8 cellular contexts compared by ENCODE assay signal in genomic region chr1:246930830-246931548, GRCh38. TPM values are rescaled to one million over a fixed set of nuclear protein-coding genes. Genes with fewer than 3 reads are reported as not detected.
A peak's percentile ranks its signal among the peaks of the same experiment; 100 is the strongest.
DNase-seq lines count a peak whose midpoint lies in the region; ATAC-seq and TF ChIP-seq lines count a peak whose summit lies in the region.

No MANE protein-coding gene starts in this region.

- H3K4me1 ChIP-seq in mucosa of rectum (ENCODE audit: control insufficient read depth in 2 of 2, insufficient read depth in 2 of 2, low read length in 2 of 2), result peaks cover 4 to 8% of the 10 kb centered on the region in 2 donors

- peak overlapping the region; percentile 97 for H3K27ac Mint-ChIP-seq in stimulated activated memory B cell treated with anti-CD40 and anti-IgM and Interleukin-4, amounts not matched to agents 10 μg/mL and 1 μg/mL and 100 μg/mL, for 72 hours

- peaks cover 46% of the 10 kb centered on the region for H3K4me1 Mint-ChIP-seq in stimulated activated memory B cell treated with anti-CD40 and anti-IgM and Interleukin-4, amounts not matched to agents 10 μg/mL and 1 μg/mL and 100 μg/mL, for 72 hours

- ATAC-seq in HG02798 (IDR thresholded peaks at IDR 0.05; ENCODE audit: poor library complexity, unreplicated experiment), result peak; percentile 22
- peak; percentile 4 for ATAC-seq in stimulated activated memory B cell treated with anti-CD40 and anti-IgM and Interleukin-4, amounts not matched to agents 10 μg/mL and 1 μg/mL and 100 μg/mL, for 72 hours

- H3K36me3 ChIP-seq in mucosa of rectum (ENCODE audit: control insufficient read depth in 2 of 2, insufficient read depth in 2 of 2, low read length in 2 of 2), result peaks cover 0 to 3% of the 10 kb centered on the region in 2 donors

- TF ChIP-seq CTCF in GM12875 (IDR thresholded peaks at IDR 0.05; ENCODE audit: borderline replicate concordance, insufficient read depth, low read depth, low read length) (no peak), epithelial cell of esophagus (IDR thresholded peaks at IDR 0.05; ENCODE audit: insufficient read depth, low read depth, low read length, missing control alignments) (no peak)

- no peaks in the 10 kb centered on the region for H3K9me3 ChIP-seq in mucosa of rectum (ENCODE audit: control insufficient read depth in 2 of 2, low read length in 2 of 2)

- peak; percentile 55 for DNase-seq in A172 (ENCODE audit: low spot score)
- peak; percentile 61 for DNase-seq in NCI-H2227 (lab: John Stamatoyannopoulos, UW; ENCODE audit: unreplicated experiment)
- DNase-seq in activated CD8-positive, alpha-beta memory T cell treated with anti-CD3 and anti-CD28 coated beads, Interleukin-2, amount 50 U/mL, for 48 hours, result peak; percentile 74
- DNase-seq in epithelial cell of esophagus (ENCODE audit: low read depth), result peak; percentile 65

- H3K27ac ChIP-seq in mucosa of rectum (ENCODE audit: low read depth in 2 of 2, low read length in 2 of 2), result peak overlapping the region; percentile 96 to 97

- no peaks in the 10 kb centered on the region for H3K9me3 Mint-ChIP-seq in stimulated activated memory B cell treated with anti-CD40 and anti-IgM and Interleukin-4, amounts not matched to agents 10 μg/mL and 1 μg/mL and 100 μg/mL, for 72 hours

- peaks cover 13% of the 10 kb centered on the region for H3K36me3 Mint-ChIP-seq in stimulated activated memory B cell treated with anti-CD40 and anti-IgM and Interleukin-4, amounts not matched to agents 10 μg/mL and 1 μg/mL and 100 μg/mL, for 72 hours

- H3K4me3 Mint-ChIP-seq in stimulated activated memory B cell treated with anti-CD40 and anti-IgM and Interleukin-4, amounts not matched to agents 10 μg/mL and 1 μg/mL and 100 μg/mL, for 72 hours, result peak overlapping the region; percentile 88

- H3K27me3 ChIP-seq in mucosa of rectum (ENCODE audit: control insufficient read depth in 2 of 2, insufficient read depth in 2 of 2, low read length in 2 of 2), result no peaks in the 10 kb centered on the region

- H3K9ac ChIP-seq in mucosa of rectum (ENCODE audit: low read depth in 1 of 2, low read length in 2 of 2), result peak overlapping the region; percentile 72 to 87

- H3K4me3 ChIP-seq in GM12875 (ENCODE audit: low read depth, low read length) (peak overlapping the region; percentile 99), epithelial cell of esophagus (ENCODE audit: low read length) (peak overlapping the region; percentile 78), mucosa of rectum (ENCODE audit: low read length in 2 of 2) (peak overlapping the region; percentile 85 to 89)

- H3K27me3 Mint-ChIP-seq in stimulated activated memory B cell treated with anti-CD40 and anti-IgM and Interleukin-4, amounts not matched to agents 10 μg/mL and 1 μg/mL and 100 μg/mL, for 72 hours, result no peaks in the 10 kb centered on the region

RNA-seq across cellular contexts. Expression of gene AHCTF1, which starts 0.8 kb away (rescaled TPM):
- total RNA-seq in A172 (2014; rRNA removed; shearing (Covaris generic)), result 53.6 and 63.7 TPM in 2 replicates

Comparison
In these comparisons a context has a peak if more than half of its experiments do, and no peak if none do; other contexts are left out.
1. Peak in every context shown above with its lines: DNase-seq, ATAC-seq, H3K4me3 ChIP-seq and H3K27ac ChIP-seq.